Comparison of ENCODE assay signal across 28 cellular contexts in genomic region chr18:26286008-26286407, GRCh38. TPM values are rescaled to one million over a fixed set of nuclear protein-coding genes. Genes with fewer than 3 reads are reported as not detected.
A peak's percentile ranks its signal among the peaks of the same experiment; 100 is the strongest.
DNase-seq lines count a peak whose midpoint lies in the region; ATAC-seq and TF ChIP-seq lines count a peak whose summit lies in the region.
"Had no signal": no experiment of that assay in that cellular context is flagged by ENCODE, and none has a peak within 500 bp of the region (broad histone marks: within the 10 kb centered on the region; RNA-seq: fewer than 3 reads in every experiment).

No MANE protein-coding gene starts in this region.

- peaks cover 39 to 42% of the 10 kb centered on the region in 2 donors for H3K36me3 Mint-ChIP-seq in CD4-positive, alpha-beta memory T cell
- peaks cover 53% of the 10 kb centered on the region for H3K36me3 Mint-ChIP-seq in nephron progenitor cell (ENCODE audit: low read depth)

- H3K36me3 ChIP-seq in DND-41 (ENCODE audit: insufficient read depth, low read length) = peaks cover 38% of the 10 kb centered on the region
- H3K36me3 ChIP-seq in CD4-positive, alpha-beta memory T cell (ENCODE audit: insufficient read depth, low read length) = peaks cover 6% of the 10 kb centered on the region
- H3K36me3 ChIP-seq: brain microvascular endothelial cell, uterus had no signal

- no peak overlapping the region for H2AFZ ChIP-seq in DND-41 (ENCODE audit: low read depth, low read length)

- no peaks in the 10 kb centered on the region for H3K27me3 Mint-ChIP-seq in CD4-positive, alpha-beta memory T cell
- peaks cover 3% of the 10 kb centered on the region for H3K27me3 Mint-ChIP-seq in nephron progenitor cell (ENCODE audit: low read depth, poor library complexity)
- H3K27me3 Mint-ChIP-seq: activated CD4-positive, alpha-beta memory T cell treated with anti-CD3 and anti-CD28 coated beads for 36 hours; activated T-helper 17 cell treated with anti-CD3 and anti-CD28 coated beads, Interleukin-2, amount 50 U/mL, for 72 hours had no signal

- H3K79me2 ChIP-seq in DND-41 (ENCODE audit: insufficient read depth, low read length) = no peaks in the 10 kb centered on the region

- POLR2A ChIA-PET in CD4-positive, alpha-beta memory T cell (lab: Charles Lee; ENCODE audit: partially characterized antibody) = no interaction called here

- no peaks in the 10 kb centered on the region for H3K9me3 Mint-ChIP-seq in CD4-positive, alpha-beta memory T cell
- H3K9me3 Mint-ChIP-seq in nephron progenitor cell = peaks cover 24% of the 10 kb centered on the region
- H3K9me3 Mint-ChIP-seq: activated CD4-positive, alpha-beta memory T cell treated with anti-CD3 and anti-CD28 coated beads for 36 hours; activated T-helper 17 cell treated with anti-CD3 and anti-CD28 coated beads, Interleukin-2, amount 50 U/mL, for 72 hours had no signal

- TF ChIP-seq CTCF in DND-41 (IDR thresholded peaks at IDR 0.05; ENCODE audit: borderline replicate concordance, extremely low read depth, low read length, poor library complexity, severe bottlenecking) = no peak
- TF ChIP-seq CTCF in nephron progenitor cell (IDR thresholded peaks at IDR 0.05) = no peak

- H3K4me2 ChIP-seq in DND-41 (ENCODE audit: insufficient read depth, low read length) = no peak overlapping the region

- H3K4me1 ChIP-seq in DND-41 (ENCODE audit: insufficient read depth, low read length) = peaks cover 16% of the 10 kb centered on the region
- H3K4me1 ChIP-seq in CD4-positive, alpha-beta memory T cell (ENCODE audit: insufficient read depth, low read length) = no peaks in the 10 kb centered on the region
- H3K4me1 ChIP-seq: uterus had no signal

- peaks cover 0 to 4% (median 3%) of the 10 kb centered on the region in 4 donors for H3K4me1 Mint-ChIP-seq in CD4-positive, alpha-beta memory T cell
- no peaks in the 10 kb centered on the region for H3K4me1 Mint-ChIP-seq in nephron progenitor cell
- H3K4me1 Mint-ChIP-seq: activated T-helper 17 cell treated with anti-CD3 and anti-CD28 coated beads, Interleukin-2, amount 50 U/mL, for 72 hours; nephron had no signal

- H4K20me1 ChIP-seq in DND-41 (ENCODE audit: insufficient read depth, low read length) = no peaks in the 10 kb centered on the region

- intact Hi-C loops in posterior cingulate gyrus (cut with DNase I) = no loop called here
- intact Hi-C loops in CD4-positive, alpha-beta memory T cell (cut with micrococcal nuclease) = no loop called here

- H3K4me3 ChIP-seq in DND-41 (ENCODE audit: low read depth in 1 of 2, low read length in 2 of 2) = no peak overlapping the region
- no peak overlapping the region for H3K4me3 ChIP-seq in CD4-positive, alpha-beta memory T cell (ENCODE audit: low read length in 2 of 2)
- H3K4me3 ChIP-seq: lung, skin epidermis, uterus had no signal

- ATAC-seq in DND-41 (ENCODE audit: insufficient read depth, low read depth) (peak; percentile 80), GM18520 (IDR thresholded peaks at IDR 0.05; ENCODE audit: unreplicated experiment) (peak; percentile 56)
- ATAC-seq: activated T-helper 17 cell treated with anti-CD3 and anti-CD28 coated beads, Interleukin-2, amount 50 U/mL, for 72 hours; HCT116; Panc1; stimulated activated naive CD8-positive, alpha-beta T cell treated with anti-CD3 and anti-CD28 coated beads, Interleukin-15, Interleukin-2, amounts not matched to agents 100 U/mL and 50 U/mL, for 24 hours had no signal

- H3K27ac ChIP-seq in DND-41 (ENCODE audit: low read length) = peak overlapping the region; percentile 2
- H3K27ac ChIP-seq in CD4-positive, alpha-beta memory T cell (ENCODE audit: low read depth, low read length) = no peak overlapping the region
- H3K27ac ChIP-seq: brain microvascular endothelial cell, skin epidermis, uterus had no signal

- H3K4me3 Mint-ChIP-seq in CD4-positive, alpha-beta memory T cell = no peak overlapping the region
- H3K4me3 Mint-ChIP-seq in nephron progenitor cell = no peak overlapping the region
- H3K4me3 Mint-ChIP-seq: activated CD4-positive, alpha-beta memory T cell treated with anti-CD3 and anti-CD28 coated beads for 36 hours; activated T-helper 17 cell treated with anti-CD3 and anti-CD28 coated beads, Interleukin-2, amount 50 U/mL, for 72 hours; nephron had no signal

- no peak overlapping the region for H3K9ac ChIP-seq in DND-41 (ENCODE audit: low read depth, low read length)

- no peaks in the 10 kb centered on the region for H3K27me3 ChIP-seq in DND-41 (ENCODE audit: insufficient read depth, low read length, poor library complexity)
- no peaks in the 10 kb centered on the region for H3K27me3 ChIP-seq in CD4-positive, alpha-beta memory T cell (ENCODE audit: insufficient read depth, low read length)
- H3K27me3 ChIP-seq: brain microvascular endothelial cell, uterus had no signal

- H3K27ac Mint-ChIP-seq in CD4-positive, alpha-beta memory T cell = no peak overlapping the region
- H3K27ac Mint-ChIP-seq in nephron progenitor cell = no peak overlapping the region
- H3K27ac Mint-ChIP-seq: activated CD4-positive, alpha-beta memory T cell treated with anti-CD3 and anti-CD28 coated beads for 36 hours; activated T-helper 17 cell treated with anti-CD3 and anti-CD28 coated beads, Interleukin-2, amount 50 U/mL, for 72 hours; nephron had no signal

- H3K9me3 ChIP-seq in DND-41 (ENCODE audit: insufficient read depth, low read length, severe bottlenecking) = no peaks in the 10 kb centered on the region
- no peaks in the 10 kb centered on the region for H3K9me3 ChIP-seq in CD4-positive, alpha-beta memory T cell (ENCODE audit: control insufficient read depth in 1 of 2, low read length in 2 of 2)
- H3K9me3 ChIP-seq: uterus had no signal

- CTCF ChIA-PET in CD4-positive, alpha-beta memory T cell (lab: Charles Lee; ENCODE audit: partially characterized antibody) = no interaction called here

- DNase-seq in DND-41 (peak; percentile 54), MV-4-11 (lab: John Stamatoyannopoulos, UW) (peak; percentile 54), myocyte (ENCODE audit: low read depth) (peak; percentile 55), posterior cingulate gyrus (no peak), nephron progenitor cell (no peak)
- no peak for DNase-seq in CD4-positive, alpha-beta memory T cell
- DNase-seq: ACHN; activated CD4-positive, alpha-beta memory T cell treated with anti-CD3 and anti-CD28 coated beads for 36 hours; activated CD4-positive, CD25-positive, alpha-beta regulatory T cell treated with anti-CD3 and anti-CD28 coated beads, Interleukin-2, amount 50 U/mL, for 72 hours; activated naive CD4-positive, alpha-beta T cell treated with anti-CD3 and anti-CD28 coated beads, Interleukin-2, amount 50 U/mL, for 16 hours; amygdala; brain microvascular endothelial cell; DMS 273 treated with DMSO at 0.1 percent for 48 hours; EL; hippocampal formation; NCI-H1417 treated with DMSO at 0.1 percent for 48 hours; NCI-H226; NCI-H69; SHP77; stimulated activated naive CD8-positive, alpha-beta T cell treated with anti-CD3 and anti-CD28 coated beads, Interleukin-15, Interleukin-2, amounts not matched to agents 100 U/mL and 50 U/mL, for 24 hours; uterus had no signal

RNA-seq across cellular contexts. Expression of gene TAF4B, which starts 59.8 kb away (rescaled TPM):
- total RNA-seq in myocyte = 1.8 and 2.7 TPM in 2 replicates
- polyA plus RNA-seq in myocyte (2012) = 0.42 TPM
- total RNA-seq in CD4-positive, alpha-beta memory T cell = 1 to 10 TPM; 7.2 to 8.1 TPM
- polyA plus RNA-seq in CD4-positive, alpha-beta memory T cell = 1 to 10 TPM; 4.9 to 6.8 TPM

Comparison
In these comparisons a context has a peak if more than half of its experiments do, and no peak if none do; other contexts are left out.
1. DNase-seq: peak in DND-41 (single experiment), MV-4-11 (single experiment) and myocyte (single experiment); none in posterior cingulate gyrus (0 of 10), CD4-positive, alpha-beta memory T cell (0 of 5) and nephron progenitor cell (single experiment).